8 cellular contexts compared by ENCODE assay signal in genomic region chr12:16382652-16383312, GRCh38. TPM values are rescaled to one million over a fixed set of nuclear protein-coding genes. Genes with fewer than 3 reads are reported as not detected.
DNase-seq lines count a peak whose midpoint lies in the region; ATAC-seq and TF ChIP-seq lines count a peak whose summit lies in the region.
"Not testable (repeated sequence)": the region's sequence is repeated elsewhere in the genome, so short reads cannot be mapped to it uniquely, and the experiment has no call there.
"Had no signal": no experiment of that assay in that cellular context is flagged by ENCODE, and none has a peak within 500 bp of the region (broad histone marks: within the 10 kb centered on the region; RNA-seq: fewer than 3 reads in every experiment).

No MANE protein-coding gene starts in this region.

- peak overlapping the region; percentile 79 for H3K4me3 Mint-ChIP-seq in Calu3 (ENCODE audit: low read depth, unreplicated experiment)
- H3K4me3 Mint-ChIP-seq in H9 = not testable (repeated sequence)

- H3K9ac ChIP-seq in H9 (ENCODE audit: extremely low read depth, insufficient read length, low read length) = not testable (repeated sequence)

- H3K56ac ChIP-seq in H9 (ENCODE audit: insufficient read length, low read depth, low read length) = not testable (repeated sequence)

- H3K9me3 Mint-ChIP-seq in Calu3 (ENCODE audit: low read depth, unreplicated experiment); H9: not testable (repeated sequence)

- H3T11ph ChIP-seq in H9 (ENCODE audit: low read length) = not testable (repeated sequence)

- H3K4me1 ChIP-seq in H9 (ENCODE audit: insufficient read depth, low read length); Peyer's patch; hepatocyte (ENCODE audit: insufficient read depth); mucosa of descending colon (ENCODE audit: low read depth); transverse colon: not testable (repeated sequence)

- not testable (repeated sequence) for H3K4ac ChIP-seq in H9 (ENCODE audit: low read depth, low read length)

- CTCF ChIA-PET in Calu3 (lab: Charles Lee) = interaction anchor here (1.3 kb wide), 1 partner anchor 217 kb away, joined by 3 read pairs; no protein-coding TSS in a partner anchor

- not testable (repeated sequence) for H3K27ac ChIP-seq in H9 (ENCODE audit: insufficient read length, low read depth, low read length); Peyer's patch; hepatocyte
- peak overlapping the region in 2 of 4 donors; percentile 36 to 38 for H3K27ac ChIP-seq in transverse colon

- not testable (repeated sequence) for TF ChIP-seq CTCF in Calu3 (IDR thresholded peaks at IDR 0.05; ENCODE audit: unreplicated experiment); H9 (conservative IDR thresholded peaks at IDR 0.05); Peyer's patch (IDR thresholded peaks at IDR 0.05); hepatocyte (IDR thresholded peaks at IDR 0.05; ENCODE audit: poor library complexity); mucosa of descending colon (IDR thresholded peaks at IDR 0.05); transverse colon (IDR thresholded peaks at IDR 0.05)

- H2AK5ac ChIP-seq in H9 (ENCODE audit: insufficient read length, low read length) = not testable (repeated sequence)

- not testable (repeated sequence) for H4K91ac ChIP-seq in H9 (ENCODE audit: insufficient read length, low read depth, low read length)

- H3K36me3 Mint-ChIP-seq in Calu3 (ENCODE audit: insufficient read depth, unreplicated experiment) (peaks cover 10% of the 10 kb centered on the region), H9 (ENCODE audit: insufficient read depth in 1 of 3, low read depth in 3 of 3) (peaks cover 0 to 12% (median 4%) of the 10 kb centered on the region in 3 experiments; a peak in 4 of 7 replicates)

- not testable (repeated sequence) for H2BK120ac ChIP-seq in H9 (ENCODE audit: low read depth, low read length, poor library complexity, severe bottlenecking)

- DNase-seq in Calu3 (peak; percentile 59), NCI-H526 (lab: John Stamatoyannopoulos, UW) (peak; percentile 70), Peyer's patch (peak in 2 of 3 donors; percentile 62 to 74), mucosa of descending colon (peak; percentile 72 to 78 (median 76)), transverse colon (peak; percentile 71)
- DNase-seq in H9; hepatocyte (ENCODE audit: low spot score): not testable (repeated sequence)

- H2BK20ac ChIP-seq in H9 (ENCODE audit: low read depth, low read length, poor library complexity, severe bottlenecking) = not testable (repeated sequence)

- not testable (repeated sequence) for ATAC-seq in mucosa of descending colon

- H3K4me1 Mint-ChIP-seq in Calu3 (ENCODE audit: low read depth, unreplicated experiment) = peaks cover 31% of the 10 kb centered on the region
- not testable (repeated sequence) for H3K4me1 Mint-ChIP-seq in H9

- not testable (repeated sequence) for H2BK15ac ChIP-seq in H9 (ENCODE audit: low read depth, low read length)

- H3K4me3 ChIP-seq in Peyer's patch = peak overlapping the region in 2 of 4 donors; percentile 30 to 42
- H3K4me3 ChIP-seq in hepatocyte, mucosa of descending colon: not testable (repeated sequence)
- peak overlapping the region in 2 of 4 donors; percentile 14 to 17 for H3K4me3 ChIP-seq in transverse colon

- not testable (repeated sequence) for H3K27me3 ChIP-seq in H9 (ENCODE audit: insufficient read depth, low read length); Peyer's patch; hepatocyte; transverse colon

- not testable (repeated sequence) for H3K27me3 Mint-ChIP-seq in Calu3 (ENCODE audit: unreplicated experiment); H9 (ENCODE audit: low read depth)

- not testable (repeated sequence) for H3K79me2 ChIP-seq in H9 (ENCODE audit: insufficient read depth, low read length); hepatocyte

- H4K20me1 ChIP-seq in H9 (ENCODE audit: control insufficient read depth, insufficient read depth, insufficient read length); hepatocyte (ENCODE audit: insufficient read depth, poor library complexity, severe bottlenecking): not testable (repeated sequence)

- H4K8ac ChIP-seq in H9 (replicated peaks; ENCODE audit: insufficient read length, low read depth, low read length) = not testable (repeated sequence)

- H3K79me1 ChIP-seq in H9 (ENCODE audit: insufficient read depth, low read depth, low read length, poor library complexity, severe bottlenecking) = not testable (repeated sequence)

- H3K4me2 ChIP-seq in H9 (ENCODE audit: insufficient read depth, insufficient read length, low read length) = not testable (repeated sequence)
- peak overlapping the region; percentile 62 for H3K4me2 ChIP-seq in hepatocyte

- not testable (repeated sequence) for H3K14ac ChIP-seq in H9 (ENCODE audit: insufficient read depth, low read length)

- intact Hi-C loops in Calu3 (cut with micrococcal nuclease; ENCODE audit: unreplicated experiment) = loop anchor here (10.0 kb wide), 2 partner anchors 462 to 552 kb away; no protein-coding TSS in a partner anchor
- intact Hi-C loops in mucosa of descending colon (cut with DNase I, micrococcal nuclease); transverse colon (cut with DNase I; ENCODE audit: low total_unique reads): not testable (repeated sequence)

- not testable (repeated sequence) for H3K23ac ChIP-seq in H9 (ENCODE audit: insufficient read length, low read depth, low read length)

- H3K27ac Mint-ChIP-seq in Calu3 (ENCODE audit: unreplicated experiment) = peak overlapping the region; percentile 89
- H3K27ac Mint-ChIP-seq in H9 = peak overlapping the region in 2 of 3 experiments; percentile 16 to 79; a peak in 2 of 7 replicates

- WGBS in H9 (ENCODE audit: extremely low coverage, insufficient read length, low lambda C conversion rate) = no CpG with 5 or more reads among the region's 21 CpGs
- 74% methylated on average over 21 of the region's 21 CpGs for WGBS in hepatocyte (ENCODE audit: low lambda C conversion rate, missing lambda C conversion rate)
- 40 to 50% methylated on average over 1 to 20 of the region's 21 CpGs for WGBS in transverse colon (ENCODE audit: low coverage in 1 of 2), 2 donors

- not testable (repeated sequence) for H2BK12ac ChIP-seq in H9 (ENCODE audit: insufficient read length, low read depth, low read length)

- H3K9me3 ChIP-seq in H9 (ENCODE audit: control insufficient read depth, low read depth, low read length); Peyer's patch; hepatocyte (ENCODE audit: low read depth); mucosa of descending colon; transverse colon: not testable (repeated sequence)

- not testable (repeated sequence) for TF ChIP-seq POLR2A in Peyer's patch (IDR thresholded peaks at IDR 0.05); transverse colon (IDR thresholded peaks at IDR 0.05)

- not testable (repeated sequence) for H3K9me2 ChIP-seq in hepatocyte (replicated peaks; ENCODE audit: insufficient read depth)

- TF ChIP-seq EP300 in transverse colon (IDR thresholded peaks at IDR 0.05; ENCODE audit: low read depth) = not testable (repeated sequence)

- in situ Hi-C loops in transverse colon (cut with MboI; ENCODE audit: low pct_ligation_motif_present in 1 of 4, low pct_unique_long_range_greater_than_20kb in 1 of 4, low sequenced_read_pairs in 3 of 4) = not testable (repeated sequence)

- not testable (repeated sequence) for H4K5ac ChIP-seq in H9 (ENCODE audit: insufficient read length, low read depth, low read length)

- not testable (repeated sequence) for BruUV-seq in Calu3 (replicated peaks; lab: Mats Ljungman, UMichigan)

- H3K23me2 ChIP-seq in H9 (ENCODE audit: insufficient read length, low read depth, low read length, poor library complexity, severe bottlenecking) = not testable (repeated sequence)

- not testable (repeated sequence) for H3K18ac ChIP-seq in H9 (ENCODE audit: insufficient read length, low read depth, low read length)

- not testable (repeated sequence) for H2AFZ ChIP-seq in H9 (ENCODE audit: low read length)
- H2AFZ ChIP-seq in hepatocyte = peak overlapping the region; percentile 31

- not testable (repeated sequence) for H3K36me3 ChIP-seq in Peyer's patch; hepatocyte (replicated peaks; ENCODE audit: insufficient read depth, low read depth); mucosa of descending colon (ENCODE audit: low read depth); transverse colon

- not testable (repeated sequence) for H2BK5ac ChIP-seq in H9 (ENCODE audit: insufficient read length, low read length)

RNA-seq across cellular contexts. Expression of gene MGST1, which starts 35.3 kb away (rescaled TPM):
- total RNA-seq in Calu3 (2022) (352 and 354 TPM in 2 replicates), H9 (2021) (234 and 235 TPM in 2 replicates), Peyer's patch (100 to 1,000 TPM in 2 of 4 donors, 10 to 100 TPM in 2; 55.3 to 197 (median 125) TPM), hepatocyte (256 and 271 TPM in 2 replicates), mucosa of descending colon (100 to 1,000 TPM; 155 to 270 (median 227) TPM), transverse colon (1,000 to 10,000 TPM in 1 of 4 donors, 100 to 1,000 TPM in 2, 10 to 100 TPM in 1; 58.7 to 1,102 (median 246) TPM)
- polyA plus RNA-seq in hepatocyte = 300 and 434 TPM in 2 replicates
- polyA plus RNA-seq: CD4-positive, alpha-beta memory T cell had no signal
